In genomic region chr11:88357323-88358039, GRCh38 we compare ENCODE assay signal across 1 cellular context.
A peak's percentile ranks its signal among the peaks of the same experiment; 100 is the strongest.
TF ChIP-seq lines count a peak whose summit lies in the region.

No MANE protein-coding gene starts in this region.

TF ChIP-seq in HEK293, 187 proteins besides CTCF, POLR2A, EP300 and RAD21 (continued from another document):
- TF ChIP-seq, protein P1, sequence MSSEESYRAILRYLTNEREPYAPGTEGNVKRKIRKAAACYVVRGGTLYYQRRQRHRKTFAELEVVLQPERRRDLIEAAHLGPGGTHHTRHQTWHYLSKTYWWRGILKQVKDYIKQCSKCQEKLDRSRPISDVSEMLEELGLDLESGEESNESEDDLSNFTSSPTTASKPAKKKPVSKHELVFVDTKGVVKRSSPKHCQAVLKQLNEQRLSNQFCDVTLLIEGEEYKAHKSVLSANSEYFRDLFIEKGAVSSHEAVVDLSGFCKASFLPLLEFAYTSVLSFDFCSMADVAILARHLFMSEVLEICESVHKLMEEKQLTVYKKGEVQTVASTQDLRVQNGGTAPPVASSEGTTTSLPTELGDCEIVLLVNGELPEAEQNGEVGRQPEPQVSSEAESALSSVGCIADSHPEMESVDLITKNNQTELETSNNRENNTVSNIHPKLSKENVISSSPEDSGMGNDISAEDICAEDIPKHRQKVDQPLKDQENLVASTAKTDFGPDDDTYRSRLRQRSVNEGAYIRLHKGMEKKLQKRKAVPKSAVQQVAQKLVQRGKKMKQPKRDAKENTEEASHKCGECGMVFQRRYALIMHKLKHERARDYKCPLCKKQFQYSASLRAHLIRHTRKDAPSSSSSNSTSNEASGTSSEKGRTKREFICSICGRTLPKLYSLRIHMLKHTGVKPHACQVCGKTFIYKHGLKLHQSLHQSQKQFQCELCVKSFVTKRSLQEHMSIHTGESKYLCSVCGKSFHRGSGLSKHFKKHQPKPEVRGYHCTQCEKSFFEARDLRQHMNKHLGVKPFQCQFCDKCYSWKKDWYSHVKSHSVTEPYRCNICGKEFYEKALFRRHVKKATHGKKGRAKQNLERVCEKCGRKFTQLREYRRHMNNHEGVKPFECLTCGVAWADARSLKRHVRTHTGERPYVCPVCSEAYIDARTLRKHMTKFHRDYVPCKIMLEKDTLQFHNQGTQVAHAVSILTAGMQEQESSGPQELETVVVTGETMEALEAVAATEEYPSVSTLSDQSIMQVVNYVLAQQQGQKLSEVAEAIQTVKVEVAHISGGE (tag by site-specific recombination; conservative IDR thresholded peaks at IDR 0.05; ENCODE audit: low read depth) = no peak
- TF ChIP-seq ZNF202 (tag by site-specific recombination; IDR thresholded peaks at IDR 0.05; ENCODE audit: borderline replicate concordance) (no peak), KLF9 (tag by site-specific recombination; IDR thresholded peaks at IDR 0.05; ENCODE audit: low read depth) (no peak), ZNF398 (tag by site-specific recombination; IDR thresholded peaks at IDR 0.05) (peak; percentile 22; the same call in 1 of the 2 replicates), ZNF416 (tag by site-specific recombination; IDR thresholded peaks at IDR 0.05) (no peak), ZNF449 (tag by site-specific recombination; IDR thresholded peaks at IDR 0.05) (0 out of 2 replicates have a peak, but pooled peaks have one; percentile 54), ZBTB49 (tag by site-specific recombination; IDR thresholded peaks at IDR 0.05; ENCODE audit: low read depth) (no peak), ZNF664 (tag by site-specific recombination; IDR thresholded peaks at IDR 0.05) (no peak), ZNF571 (tag by site-specific recombination; IDR thresholded peaks at IDR 0.05) (no peak), KLF7 (tag by site-specific recombination; IDR thresholded peaks at IDR 0.05; ENCODE audit: borderline replicate concordance) (peak; percentile 58; the same call in 1 of the 2 replicates), ZNF660 (tag by site-specific recombination; IDR thresholded peaks at IDR 0.05) (0 out of 2 replicates have a peak, but pooled peaks have one; percentile 17), ZNF223 (tag by site-specific recombination; IDR thresholded peaks at IDR 0.05) (no peak)
- TF ChIP-seq, protein P2, sequence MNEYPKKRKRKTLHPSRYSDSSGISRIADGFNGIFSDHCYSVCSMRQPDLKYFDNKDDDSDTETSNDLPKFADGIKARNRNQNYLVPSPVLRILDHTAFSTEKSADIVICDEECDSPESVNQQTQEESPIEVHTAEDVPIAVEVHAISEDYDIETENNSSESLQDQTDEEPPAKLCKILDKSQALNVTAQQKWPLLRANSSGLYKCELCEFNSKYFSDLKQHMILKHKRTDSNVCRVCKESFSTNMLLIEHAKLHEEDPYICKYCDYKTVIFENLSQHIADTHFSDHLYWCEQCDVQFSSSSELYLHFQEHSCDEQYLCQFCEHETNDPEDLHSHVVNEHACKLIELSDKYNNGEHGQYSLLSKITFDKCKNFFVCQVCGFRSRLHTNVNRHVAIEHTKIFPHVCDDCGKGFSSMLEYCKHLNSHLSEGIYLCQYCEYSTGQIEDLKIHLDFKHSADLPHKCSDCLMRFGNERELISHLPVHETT (tag by site-specific recombination; IDR thresholded peaks at IDR 0.05) = peak; percentile 65
- TF ChIP-seq, protein P3, sequence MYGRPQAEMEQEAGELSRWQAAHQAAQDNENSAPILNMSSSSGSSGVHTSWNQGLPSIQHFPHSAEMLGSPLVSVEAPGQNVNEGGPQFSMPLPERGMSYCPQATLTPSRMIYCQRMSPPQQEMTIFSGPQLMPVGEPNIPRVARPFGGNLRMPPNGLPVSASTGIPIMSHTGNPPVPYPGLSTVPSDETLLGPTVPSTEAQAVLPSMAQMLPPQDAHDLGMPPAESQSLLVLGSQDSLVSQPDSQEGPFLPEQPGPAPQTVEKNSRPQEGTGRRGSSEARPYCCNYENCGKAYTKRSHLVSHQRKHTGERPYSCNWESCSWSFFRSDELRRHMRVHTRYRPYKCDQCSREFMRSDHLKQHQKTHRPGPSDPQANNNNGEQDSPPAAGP (tag by site-specific recombination; IDR thresholded peaks at IDR 0.05) = no peak
